7 cellular contexts compared by ENCODE assay signal in the genomic region with DNA sequence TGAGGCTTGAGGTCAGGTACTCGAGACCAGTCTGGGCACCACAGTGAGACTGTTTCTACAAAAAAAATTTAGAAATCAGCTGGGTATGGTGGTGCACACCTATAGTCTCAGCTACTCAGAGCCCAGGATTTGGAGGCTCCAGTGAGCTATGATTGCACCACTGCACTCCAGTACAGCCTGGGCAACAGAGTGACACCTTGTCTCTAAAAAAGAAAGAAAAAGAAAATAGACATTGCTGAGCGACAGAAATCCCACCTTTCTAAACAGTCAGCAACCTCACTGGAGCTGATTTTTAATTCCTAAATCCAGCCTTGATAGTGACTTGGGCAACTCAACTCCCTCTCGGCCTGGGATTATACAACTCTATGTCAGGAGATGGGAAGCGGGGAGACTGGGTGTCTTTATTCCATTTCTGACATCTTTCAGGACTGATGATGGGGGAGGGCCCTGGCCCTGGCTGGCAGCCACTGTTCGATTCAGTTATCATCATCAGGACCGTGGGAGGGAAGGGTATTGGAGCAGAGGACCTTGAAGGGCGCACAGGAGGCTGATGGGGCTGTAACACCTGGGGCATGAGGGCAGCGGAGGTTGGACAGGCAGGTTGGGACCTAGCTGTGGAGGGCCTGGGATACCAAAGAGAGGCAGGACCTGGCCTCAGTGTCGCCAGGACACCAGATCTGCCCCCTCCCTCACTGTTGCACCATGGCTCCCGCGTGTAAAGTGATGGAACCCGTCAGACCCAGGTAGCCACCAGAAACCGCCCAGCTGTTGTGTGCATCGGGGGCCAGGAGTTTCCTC. TPM values are rescaled to one million over a fixed set of nuclear protein-coding genes. Genes with fewer than 3 reads are reported as not detected.
DNase-seq lines count a peak whose midpoint lies in the region; ATAC-seq and TF ChIP-seq lines count a peak whose summit lies in the region.

No MANE protein-coding gene starts in this region.

- peak overlapping the region; percentile 47 for H3K4me3 ChIP-seq in iPS-18a (ENCODE audit: low read length)

- H3K9me3 ChIP-seq in iPS-18a (ENCODE audit: control insufficient read depth, low read depth, low read length) = no peaks in the 10 kb centered on the region

- peak overlapping the region; percentile 87 for H3K27ac Mint-ChIP-seq in HFFc6
- H3K27ac Mint-ChIP-seq in activated T-helper 17 cell treated with anti-CD3 and anti-CD28 coated beads, Interleukin-2, amount 50 U/mL, for 72 hours = peak overlapping the region; percentile 89
- H3K27ac Mint-ChIP-seq in stimulated activated naive B cell treated with anti-CD40 and anti-IgM and Interleukin-4, amounts not matched to agents 10 μg/mL and 1 μg/mL and 100 μg/mL, for 72 hours = peak overlapping the region; percentile 98

- ATAC-seq in activated T-helper 17 cell treated with anti-CD3 and anti-CD28 coated beads, Interleukin-2, amount 50 U/mL, for 72 hours (replicated peaks) = no peak
- ATAC-seq in stimulated activated naive B cell treated with anti-CD40 and anti-IgM and Interleukin-4, amounts not matched to agents 10 μg/mL and 1 μg/mL and 100 μg/mL, for 72 hours (replicated peaks) = no peak
- ATAC-seq in GM19351 (IDR thresholded peaks at IDR 0.05; ENCODE audit: unreplicated experiment) = no peak

- peak overlapping the region; percentile 61 for H3K27ac ChIP-seq in iPS-18a (ENCODE audit: low read length)

- H3K36me3 Mint-ChIP-seq in HFFc6 (ENCODE audit: low read depth) = peaks cover 16% of the 10 kb centered on the region; the same call in 1 of the 2 replicates
- H3K36me3 Mint-ChIP-seq in activated T-helper 17 cell treated with anti-CD3 and anti-CD28 coated beads, Interleukin-2, amount 50 U/mL, for 72 hours (ENCODE audit: low read depth) = peaks cover 30% of the 10 kb centered on the region
- H3K36me3 Mint-ChIP-seq in stimulated activated naive B cell treated with anti-CD40 and anti-IgM and Interleukin-4, amounts not matched to agents 10 μg/mL and 1 μg/mL and 100 μg/mL, for 72 hours = peaks cover 7 to 14% of the 10 kb centered on the region in 2 donors

- H3K9me3 Mint-ChIP-seq in HFFc6 = no peaks in the 10 kb centered on the region
- H3K9me3 Mint-ChIP-seq in activated T-helper 17 cell treated with anti-CD3 and anti-CD28 coated beads, Interleukin-2, amount 50 U/mL, for 72 hours = no peaks in the 10 kb centered on the region
- H3K9me3 Mint-ChIP-seq in stimulated activated naive B cell treated with anti-CD40 and anti-IgM and Interleukin-4, amounts not matched to agents 10 μg/mL and 1 μg/mL and 100 μg/mL, for 72 hours = no peaks in the 10 kb centered on the region

- no peak for DNase-seq in HFFc6
- no peak for DNase-seq in stimulated activated naive B cell treated with anti-CD40 and anti-IgM and Interleukin-4, amounts not matched to agents 10 μg/mL and 1 μg/mL and 100 μg/mL, for 72 hours
- no peak for DNase-seq in DMS114 treated with DMSO at 0.1 percent for 48 hours (lab: John Stamatoyannopoulos, UW; ENCODE audit: unreplicated experiment)
- DNase-seq in stimulated activated CD4-positive, alpha-beta T cell treated with anti-CD3 and anti-CD28 coated beads, Interleukin-2, amount 100 ng/mL, for 48 hours = no peak

- H3K27me3 ChIP-seq in iPS-18a (ENCODE audit: control insufficient read depth, insufficient read depth, low read length) = no peaks in the 10 kb centered on the region

- no peaks in the 10 kb centered on the region; the same call in none of the 2 replicates for H3K27me3 Mint-ChIP-seq in HFFc6 (ENCODE audit: insufficient read depth)
- no peaks in the 10 kb centered on the region for H3K27me3 Mint-ChIP-seq in activated T-helper 17 cell treated with anti-CD3 and anti-CD28 coated beads, Interleukin-2, amount 50 U/mL, for 72 hours
- H3K27me3 Mint-ChIP-seq in stimulated activated naive B cell treated with anti-CD40 and anti-IgM and Interleukin-4, amounts not matched to agents 10 μg/mL and 1 μg/mL and 100 μg/mL, for 72 hours = no peaks in the 10 kb centered on the region

- peak overlapping the region; percentile 47 for H3K9ac ChIP-seq in iPS-18a (ENCODE audit: low read length)

- peak overlapping the region; percentile 85 for H3K4me3 Mint-ChIP-seq in HFFc6
- H3K4me3 Mint-ChIP-seq in activated T-helper 17 cell treated with anti-CD3 and anti-CD28 coated beads, Interleukin-2, amount 50 U/mL, for 72 hours = peak overlapping the region; percentile 80
- H3K4me3 Mint-ChIP-seq in stimulated activated naive B cell treated with anti-CD40 and anti-IgM and Interleukin-4, amounts not matched to agents 10 μg/mL and 1 μg/mL and 100 μg/mL, for 72 hours = peak overlapping the region; percentile 93 to 94

- no peaks in the 10 kb centered on the region for H3K36me3 ChIP-seq in iPS-18a (ENCODE audit: control insufficient read depth, low read depth, low read length)

- peaks cover 38% of the 10 kb centered on the region for H3K4me1 Mint-ChIP-seq in HFFc6 (ENCODE audit: low read depth)
- peaks cover 10% of the 10 kb centered on the region for H3K4me1 Mint-ChIP-seq in activated T-helper 17 cell treated with anti-CD3 and anti-CD28 coated beads, Interleukin-2, amount 50 U/mL, for 72 hours
- H3K4me1 Mint-ChIP-seq in stimulated activated naive B cell treated with anti-CD40 and anti-IgM and Interleukin-4, amounts not matched to agents 10 μg/mL and 1 μg/mL and 100 μg/mL, for 72 hours = peaks cover 23 to 44% of the 10 kb centered on the region in 2 donors

- TF ChIP-seq CTCF in HFFc6 (IDR thresholded peaks at IDR 0.05) = no peak

- peaks cover 15% of the 10 kb centered on the region for H3K4me1 ChIP-seq in iPS-18a (ENCODE audit: control insufficient read depth, low read depth, low read length)

RNA-seq across cellular contexts. Expression of a gene that starts 14.7 kb away (rescaled TPM):
- total RNA-seq in HFFc6 (2021; fragmentation: NEBNext Ultra II Directional; extraction: Animal tissue kit (Norgen Biotek cat#: 25700)) = 1,000 to 10,000 TPM; 1,016 to 1,211 (median 1,126) TPM
- 10 to 100 TPM; 28.0 to 71.7 TPM for total RNA-seq in activated T-helper 17 cell treated with anti-CD3 and anti-CD28 coated beads, Interleukin-2, amount 50 U/mL, for 72 hours

RNA-seq across cellular contexts. Expression of a gene that starts 41.6 kb away (rescaled TPM):
- 100 to 1,000 TPM; 171 to 210 (median 180) TPM for total RNA-seq in HFFc6 (2021; fragmentation: NEBNext Ultra II Directional; extraction: Animal tissue kit (Norgen Biotek cat#: 25700))
- total RNA-seq in activated T-helper 17 cell treated with anti-CD3 and anti-CD28 coated beads, Interleukin-2, amount 50 U/mL, for 72 hours = 100 to 1,000 TPM; 118 to 156 TPM

Comparison
In these comparisons a context has a peak if more than half of its experiments do, and no peak if none do; other contexts are left out.
1. RNA of a gene that starts 14.7 kb away (total RNA-seq): 1,016 to 1,211 TPM in HFFc6; 28.0 to 71.7 TPM in activated T-helper 17 cell treated with anti-CD3 and anti-CD28 coated beads, Interleukin-2, amount 50 U/mL, for 72 hours; every median in the first group is over 10 times any median in the second.
2. Peak in every context shown above with its lines, with median percentiles within 50 percentile points of each other: H3K27ac Mint-ChIP-seq and H3K4me3 Mint-ChIP-seq.